In genomic region chr20:2751868-2752630, GRCh38 we compare ENCODE assay signal across 8 cellular contexts.
DNase-seq lines count a peak whose midpoint lies in the region; ATAC-seq and TF ChIP-seq lines count a peak whose summit lies in the region.

No MANE protein-coding gene starts in this region.

- H3K9me3 ChIP-seq in NT2/D1 (ENCODE audit: insufficient read depth, low read length) (no peaks in the 10 kb centered on the region), iPS-20b (ENCODE audit: insufficient read depth, low read depth, low read length) (no peaks in the 10 kb centered on the region)

- H3K4me3 ChIP-seq in NT2/D1 (ENCODE audit: insufficient read length, low read depth) (peak overlapping the region; percentile 46), iPS-20b (ENCODE audit: low read length) (peak overlapping the region; percentile 64; the same call in 1 of the 2 replicates)

- no peak overlapping the region for H3K27ac ChIP-seq in iPS-20b (ENCODE audit: low read length)

- H3K9ac ChIP-seq in NT2/D1 (ENCODE audit: insufficient read length, low read depth) (peak overlapping the region; percentile 70), iPS-20b (ENCODE audit: low read depth, low read length) (no peak overlapping the region)

- H3K27me3 ChIP-seq in NT2/D1 (ENCODE audit: insufficient read depth, insufficient read length) (peaks cover 59% of the 10 kb centered on the region), iPS-20b (ENCODE audit: insufficient read depth, low read length) (peaks cover 91% of the 10 kb centered on the region)

- 0 out of 2 replicates have a peak, but pooled peaks have one; percentile 16 for TF ChIP-seq CTCF in GM12874 (IDR thresholded peaks at IDR 0.05; ENCODE audit: insufficient read depth, low read depth, low read length)

- H3K4me1 ChIP-seq in NT2/D1 (ENCODE audit: insufficient read depth, insufficient read length) (peaks cover 18% of the 10 kb centered on the region), iPS-20b (ENCODE audit: insufficient read depth, low read length) (peaks cover 10% of the 10 kb centered on the region; the same call in 1 of the 2 replicates)

- DNase-seq in NT2/D1 (ENCODE audit: low read depth, low spot score) (no peak), inferior parietal cortex (ENCODE audit: extremely low spot score) (no peak), kidney glomerular epithelial cell (lab: John Stamatoyannopoulos, UW) (no peak)
- DNase-seq in activated naive CD4-positive, alpha-beta T cell treated with anti-CD3 and anti-CD28 coated beads, Interleukin-2, amount 50 U/mL, for 16 hours: peak; percentile 73
- peak in 2 of 3 donors; percentile 31 to 42 for DNase-seq in stimulated activated CD4-positive, alpha-beta T cell treated with anti-CD3 and anti-CD28 coated beads, TNF-alpha, amount 100 ng/mL, for 1 hour (ENCODE audit: low read depth in 3 of 3, low spot score in 1 of 3)

- no peaks in the 10 kb centered on the region for H3K36me3 ChIP-seq in NT2/D1 (ENCODE audit: insufficient read depth, insufficient read length, low read length)
- no peaks in the 10 kb centered on the region for H3K36me3 ChIP-seq in iPS-20b (ENCODE audit: insufficient read depth, low read depth, low read length)

- ATAC-seq in GM19397 (IDR thresholded peaks at IDR 0.05; ENCODE audit: unreplicated experiment): no peak

Comparison
In these comparisons a context has a peak if more than half of its experiments do, and no peak if none do; other contexts are left out.
1. DNase-seq: peak in activated naive CD4-positive, alpha-beta T cell treated with anti-CD3 and anti-CD28 coated beads, Interleukin-2, amount 50 U/mL, for 16 hours (single experiment) and stimulated activated CD4-positive, alpha-beta T cell treated with anti-CD3 and anti-CD28 coated beads, TNF-alpha, amount 100 ng/mL, for 1 hour (2 of 3); none in NT2/D1 (single experiment), inferior parietal cortex (single experiment) and kidney glomerular epithelial cell (single experiment).